Comparison of ENCODE assay signal across 18 cellular contexts in the genomic region with DNA sequence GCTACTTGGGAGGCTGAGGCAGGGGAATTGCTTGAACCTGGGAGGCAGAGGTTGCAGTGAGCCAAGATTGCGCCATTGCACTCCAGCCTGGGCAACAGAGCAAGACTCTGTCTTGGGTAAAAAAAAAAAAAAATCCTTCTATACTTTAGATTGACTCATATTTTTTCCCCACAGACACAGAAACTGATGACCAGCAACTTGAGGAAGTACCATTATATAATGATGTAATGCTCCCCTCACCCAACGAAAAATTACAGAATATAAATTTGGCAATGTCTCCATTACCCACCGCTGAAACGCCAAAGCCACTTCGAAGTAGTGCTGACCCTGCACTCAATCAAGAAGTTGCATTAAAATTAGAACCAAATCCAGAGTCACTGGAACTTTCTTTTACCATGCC. TPM values are rescaled to one million over a fixed set of nuclear protein-coding genes. Genes with fewer than 3 reads are reported as not detected.
DNase-seq lines count a peak whose midpoint lies in the region; ATAC-seq and TF ChIP-seq lines count a peak whose summit lies in the region.
"Had no signal": no experiment of that assay in that cellular context is flagged by ENCODE, and none has a peak within 500 bp of the region (broad histone marks: within the 10 kb centered on the region; RNA-seq: fewer than 3 reads in every experiment).

No MANE protein-coding gene starts in this region.

- DNase-seq in activated CD4-positive, alpha-beta T cell treated with anti-CD3 and anti-CD28 coated beads, Interleukin-2, amount 10 ng/mL, durations not matched to agents 24 days and 14 days: no peak
- DNase-seq in activated CD4-positive, alpha-beta T cell treated with anti-CD3 and anti-CD28 coated beads, Interleukin-2, amount 50 U/mL, for 48 hours: no peak
- peak; percentile 79 for DNase-seq in MV-4-11 (lab: John Stamatoyannopoulos, UW)
- DNase-seq in activated naive CD8-positive, alpha-beta T cell treated with anti-CD3 and anti-CD28 coated beads for 36 hours: no peak
- no peak for DNase-seq in OCI-M2 (lab: John Stamatoyannopoulos, UW; ENCODE audit: unreplicated experiment)
- no peak for DNase-seq in aorta
- DNase-seq: activated CD4-positive, alpha-beta T cell treated with anti-CD3 and anti-CD28 coated beads for 1 hour; activated CD8-positive, alpha-beta memory T cell treated with anti-CD3 and anti-CD28 coated beads, Interleukin-2, amount 50 U/mL, for 48 hours; activated naive CD4-positive, alpha-beta T cell; brain microvascular endothelial cell; C1 segment of cervical spinal cord; DMS 273 treated with DMSO at 0.1 percent for 48 hours; H7; psoas muscle; stimulated activated CD4-positive, alpha-beta T cell treated with anti-CD3 and anti-CD28 coated beads, Interleukin-4, amount 100 ng/mL, for 24 hours had no signal

- 90 to 91% methylated on average over 5 of the region's 5 CpGs for WGBS in aorta, 2 donors

- no peak overlapping the region for H3K4me3 Mint-ChIP-seq in activated CD4-positive, alpha-beta T cell treated with anti-CD3 and anti-CD28 coated beads, Interleukin-2, amount 10 ng/mL, durations not matched to agents 24 days and 14 days
- H3K4me3 Mint-ChIP-seq in activated naive CD8-positive, alpha-beta T cell treated with anti-CD3 and anti-CD28 coated beads for 36 hours: no peak overlapping the region
- H3K4me3 Mint-ChIP-seq: nephron had no signal

- H3K4me3 ChIP-seq in neutrophil (ENCODE audit: low read depth in 1 of 2, low read length in 1 of 2): no peak overlapping the region
- H3K4me3 ChIP-seq in aorta (ENCODE audit: low read length in 2 of 2): no peak overlapping the region
- H3K4me3 ChIP-seq: psoas muscle had no signal

- H3K4me1 ChIP-seq in neutrophil (ENCODE audit: control insufficient read depth in 1 of 2, insufficient read depth in 1 of 2, low read depth in 1 of 2, low read length in 1 of 2) (no peaks in the 10 kb centered on the region), aorta (ENCODE audit: control insufficient read depth in 1 of 2, insufficient read depth in 2 of 2, low read length in 2 of 2) (peaks cover 0 to 2% of the 10 kb centered on the region in 2 donors)
- H3K4me1 ChIP-seq: psoas muscle had no signal

- H3K4me1 Mint-ChIP-seq in activated CD4-positive, alpha-beta T cell treated with anti-CD3 and anti-CD28 coated beads, Interleukin-2, amount 10 ng/mL, durations not matched to agents 24 days and 14 days: peaks cover 33% of the 10 kb centered on the region
- H3K4me1 Mint-ChIP-seq in activated naive CD8-positive, alpha-beta T cell treated with anti-CD3 and anti-CD28 coated beads for 36 hours: peaks cover 12% of the 10 kb centered on the region
- H3K4me1 Mint-ChIP-seq: nephron had no signal

- peaks cover 67% of the 10 kb centered on the region for H3K36me3 Mint-ChIP-seq in activated CD4-positive, alpha-beta T cell treated with anti-CD3 and anti-CD28 coated beads, Interleukin-2, amount 10 ng/mL, durations not matched to agents 24 days and 14 days (ENCODE audit: low read depth)
- H3K36me3 Mint-ChIP-seq in activated naive CD8-positive, alpha-beta T cell treated with anti-CD3 and anti-CD28 coated beads for 36 hours: peaks cover 52% of the 10 kb centered on the region

- peak overlapping the region; percentile 65 for H3K27ac Mint-ChIP-seq in activated CD4-positive, alpha-beta T cell treated with anti-CD3 and anti-CD28 coated beads, Interleukin-2, amount 10 ng/mL, durations not matched to agents 24 days and 14 days
- peak overlapping the region; percentile 44 for H3K27ac Mint-ChIP-seq in activated naive CD8-positive, alpha-beta T cell treated with anti-CD3 and anti-CD28 coated beads for 36 hours
- H3K27ac Mint-ChIP-seq: nephron had no signal

- no peaks in the 10 kb centered on the region for H3K9me3 Mint-ChIP-seq in activated CD4-positive, alpha-beta T cell treated with anti-CD3 and anti-CD28 coated beads, Interleukin-2, amount 10 ng/mL, durations not matched to agents 24 days and 14 days
- H3K9me3 Mint-ChIP-seq in activated naive CD8-positive, alpha-beta T cell treated with anti-CD3 and anti-CD28 coated beads for 36 hours: no peaks in the 10 kb centered on the region
- H3K9me3 Mint-ChIP-seq: nephron had no signal

- H3K27me3 ChIP-seq in neutrophil: no peaks in the 10 kb centered on the region
- H3K27me3 ChIP-seq in aorta (ENCODE audit: control insufficient read depth in 1 of 2, insufficient read depth in 2 of 2, low read length in 1 of 2): no peaks in the 10 kb centered on the region
- H3K27me3 ChIP-seq: brain microvascular endothelial cell had no signal

- ATAC-seq in aorta (ENCODE audit: low FRiP score) (no peak), GM19023 (IDR thresholded peaks at IDR 0.05; ENCODE audit: unreplicated experiment) (no peak)
- ATAC-seq: psoas muscle had no signal

- intact Hi-C loops in activated CD4-positive, alpha-beta T cell treated with anti-CD3 and anti-CD28 coated beads, Interleukin-2, amount 10 ng/mL, durations not matched to agents 24 days and 14 days (cut with micrococcal nuclease): no loop called here
- intact Hi-C loops in aorta (cut with DNase I): no loop called here

- H3K36me3 ChIP-seq in neutrophil (peaks cover 98% of the 10 kb centered on the region), aorta (ENCODE audit: control insufficient read depth in 1 of 2, insufficient read depth in 2 of 2, low read length in 1 of 2) (peaks cover 0 to 2% of the 10 kb centered on the region in 2 donors)

- H3K9me3 ChIP-seq in neutrophil (no peaks in the 10 kb centered on the region), aorta (ENCODE audit: control insufficient read depth, low read length) (no peaks in the 10 kb centered on the region)
- H3K9me3 ChIP-seq: psoas muscle had no signal

- H3K27me3 Mint-ChIP-seq in activated CD4-positive, alpha-beta T cell treated with anti-CD3 and anti-CD28 coated beads, Interleukin-2, amount 10 ng/mL, durations not matched to agents 24 days and 14 days: no peaks in the 10 kb centered on the region
- no peaks in the 10 kb centered on the region for H3K27me3 Mint-ChIP-seq in activated naive CD8-positive, alpha-beta T cell treated with anti-CD3 and anti-CD28 coated beads for 36 hours

- H3K27ac ChIP-seq in neutrophil (peak overlapping the region; percentile 45), aorta (ENCODE audit: low read depth in 1 of 2, low read length in 2 of 2) (no peak overlapping the region)
- H3K27ac ChIP-seq: psoas muscle had no signal

- no peak for TF ChIP-seq CTCF in neutrophil (IDR thresholded peaks at IDR 0.05)

RNA-seq across cellular contexts. Expression of a gene that starts 24.3 kb away (rescaled TPM):
- total RNA-seq in activated CD4-positive, alpha-beta T cell treated with anti-CD3 and anti-CD28 coated beads, Interleukin-2, amount 10 ng/mL, durations not matched to agents 24 days and 14 days: 12.1 and 12.3 TPM in 2 replicates
- total RNA-seq in activated naive CD8-positive, alpha-beta T cell treated with anti-CD3 and anti-CD28 coated beads for 36 hours: 10 to 100 TPM in 1 of 2 experiments, 1 to 10 TPM in 1; 9.2 to 10.2 TPM
- 1 to 10 TPM; 5.4 to 7.0 TPM for total RNA-seq in aorta
- 1 to 10 TPM; 2.9 to 5.2 TPM for polyA plus RNA-seq in aorta

RNA-seq across cellular contexts. Expression of a gene that starts 42.6 kb away (rescaled TPM):
- total RNA-seq in activated CD4-positive, alpha-beta T cell treated with anti-CD3 and anti-CD28 coated beads, Interleukin-2, amount 10 ng/mL, durations not matched to agents 24 days and 14 days: 175 and 181 TPM in 2 replicates
- total RNA-seq in activated naive CD8-positive, alpha-beta T cell treated with anti-CD3 and anti-CD28 coated beads for 36 hours: 100 to 1,000 TPM; 157 to 158 TPM
- total RNA-seq in aorta: 100 to 1,000 TPM; 164 to 173 TPM
- polyA plus RNA-seq in aorta: 10 to 100 TPM; 43.8 to 46.8 TPM
